8 cellular contexts compared by ENCODE assay signal in genomic region chr9:503331-503730, GRCh38. TPM values are rescaled to one million over a fixed set of nuclear protein-coding genes. Genes with fewer than 3 reads are reported as not detected.
DNase-seq lines count a peak whose midpoint lies in the region; ATAC-seq and TF ChIP-seq lines count a peak whose summit lies in the region.

No MANE protein-coding gene starts in this region.

- peaks cover 14 to 19% of the 10 kb centered on the region in 2 donors for H3K4me1 ChIP-seq in mucosa of rectum (ENCODE audit: control insufficient read depth in 2 of 2, insufficient read depth in 2 of 2, low read length in 2 of 2)
- peaks cover 21% of the 10 kb centered on the region for H3K4me1 ChIP-seq in vagina

- peak overlapping the region; percentile 82 for H3K4me3 Mint-ChIP-seq in stimulated activated naive CD8-positive, alpha-beta T cell treated with anti-CD3 and anti-CD28 coated beads, Interleukin-15, Interleukin-2, amounts not matched to agents 100 ng/mL and 50 ng/mL, for 24 hours
- peak overlapping the region; percentile 79 for H3K4me3 Mint-ChIP-seq in activated naive CD8-positive, alpha-beta T cell treated with anti-CD3 and anti-CD28 coated beads, Interleukin-2, amount 50 U/mL, for 24 hours

- intact Hi-C loops in vagina (cut with DNase I), result no loop called here

- H3K36me3 ChIP-seq in mucosa of rectum (ENCODE audit: control insufficient read depth in 2 of 2, insufficient read depth in 2 of 2, low read length in 2 of 2) (no peaks in the 10 kb centered on the region), vagina (no peaks in the 10 kb centered on the region)

- H3K27ac ChIP-seq in mucosa of rectum (ENCODE audit: low read depth in 2 of 2, low read length in 2 of 2) (peak overlapping the region; percentile 85 to 88), vagina (no peak overlapping the region)

- no peaks in the 10 kb centered on the region for H3K9me3 ChIP-seq in mucosa of rectum (ENCODE audit: control insufficient read depth in 2 of 2, low read length in 2 of 2)
- no peaks in the 10 kb centered on the region for H3K9me3 ChIP-seq in vagina

- H3K27me3 Mint-ChIP-seq in stimulated activated naive CD8-positive, alpha-beta T cell treated with anti-CD3 and anti-CD28 coated beads, Interleukin-15, Interleukin-2, amounts not matched to agents 100 ng/mL and 50 ng/mL, for 24 hours, result peaks cover 29% of the 10 kb centered on the region
- peaks cover 22% of the 10 kb centered on the region for H3K27me3 Mint-ChIP-seq in activated naive CD8-positive, alpha-beta T cell treated with anti-CD3 and anti-CD28 coated beads, Interleukin-2, amount 50 U/mL, for 24 hours

- peaks cover 4% of the 10 kb centered on the region for H3K36me3 Mint-ChIP-seq in stimulated activated naive CD8-positive, alpha-beta T cell treated with anti-CD3 and anti-CD28 coated beads, Interleukin-15, Interleukin-2, amounts not matched to agents 100 ng/mL and 50 ng/mL, for 24 hours (ENCODE audit: low read depth)
- H3K36me3 Mint-ChIP-seq in activated naive CD8-positive, alpha-beta T cell treated with anti-CD3 and anti-CD28 coated beads, Interleukin-2, amount 50 U/mL, for 24 hours (ENCODE audit: low read depth), result peaks cover 2% of the 10 kb centered on the region

- no peak for DNase-seq in stimulated activated naive CD8-positive, alpha-beta T cell treated with anti-CD3 and anti-CD28 coated beads, Interleukin-15, Interleukin-2, amounts not matched to agents 100 U/mL and 50 U/mL, for 24 hours
- DNase-seq in activated naive CD8-positive, alpha-beta T cell treated with anti-CD3 and anti-CD28 coated beads, Interleukin-2, amount 50 U/mL, for 24 hours, result no peak
- DNase-seq in vagina (ENCODE audit: extremely low spot score in 2 of 2) (no peak), NCI-H2107 (lab: John Stamatoyannopoulos, UW) (no peak), SKM-1 (lab: John Stamatoyannopoulos, UW; ENCODE audit: unreplicated experiment) (no peak)

- peak overlapping the region; percentile 77 to 78 for H3K4me3 ChIP-seq in mucosa of rectum (ENCODE audit: low read length in 2 of 2)
- H3K4me3 ChIP-seq in vagina, result peak overlapping the region; percentile 71 to 83

- H3K9ac ChIP-seq in mucosa of rectum (ENCODE audit: low read depth in 1 of 2, low read length in 2 of 2), result peak overlapping the region; percentile 73 to 85

- H3K27me3 ChIP-seq in mucosa of rectum (ENCODE audit: control insufficient read depth in 2 of 2, insufficient read depth in 2 of 2, low read length in 2 of 2), result peaks cover 0 to 2% of the 10 kb centered on the region in 2 donors
- H3K27me3 ChIP-seq in vagina, result no peaks in the 10 kb centered on the region

- H3K27ac Mint-ChIP-seq in stimulated activated naive CD8-positive, alpha-beta T cell treated with anti-CD3 and anti-CD28 coated beads, Interleukin-15, Interleukin-2, amounts not matched to agents 100 ng/mL and 50 ng/mL, for 24 hours, result no peak overlapping the region
- peak overlapping the region; percentile 35 for H3K27ac Mint-ChIP-seq in activated naive CD8-positive, alpha-beta T cell treated with anti-CD3 and anti-CD28 coated beads, Interleukin-2, amount 50 U/mL, for 24 hours

- no peak for TF ChIP-seq CTCF in vagina (IDR thresholded peaks at IDR 0.05)

- no peaks in the 10 kb centered on the region for H3K9me3 Mint-ChIP-seq in stimulated activated naive CD8-positive, alpha-beta T cell treated with anti-CD3 and anti-CD28 coated beads, Interleukin-15, Interleukin-2, amounts not matched to agents 100 ng/mL and 50 ng/mL, for 24 hours
- H3K9me3 Mint-ChIP-seq in activated naive CD8-positive, alpha-beta T cell treated with anti-CD3 and anti-CD28 coated beads, Interleukin-2, amount 50 U/mL, for 24 hours, result no peaks in the 10 kb centered on the region

- no peak for ATAC-seq in stimulated activated naive CD8-positive, alpha-beta T cell treated with anti-CD3 and anti-CD28 coated beads, Interleukin-15, Interleukin-2, amounts not matched to agents 100 U/mL and 50 U/mL, for 24 hours
- ATAC-seq in activated naive CD8-positive, alpha-beta T cell treated with anti-CD3 and anti-CD28 coated beads, Interleukin-2, amount 50 U/mL, for 24 hours, result no peak
- ATAC-seq in HG03280 (IDR thresholded peaks at IDR 0.05; ENCODE audit: unreplicated experiment), result no peak

- peaks cover 18% of the 10 kb centered on the region for H3K4me1 Mint-ChIP-seq in stimulated activated naive CD8-positive, alpha-beta T cell treated with anti-CD3 and anti-CD28 coated beads, Interleukin-15, Interleukin-2, amounts not matched to agents 100 ng/mL and 50 ng/mL, for 24 hours (ENCODE audit: low read depth)
- H3K4me1 Mint-ChIP-seq in activated naive CD8-positive, alpha-beta T cell treated with anti-CD3 and anti-CD28 coated beads, Interleukin-2, amount 50 U/mL, for 24 hours, result peaks cover 20% of the 10 kb centered on the region

- TF ChIP-seq POLR2A in vagina (IDR thresholded peaks at IDR 0.05), result no peak

RNA-seq across cellular contexts. Expression of gene KANK1, which starts 1.2 kb away (rescaled TPM):
- total RNA-seq in vagina, result 115 TPM
